1 cellular context compared by ENCODE assay signal in the genomic region with DNA sequence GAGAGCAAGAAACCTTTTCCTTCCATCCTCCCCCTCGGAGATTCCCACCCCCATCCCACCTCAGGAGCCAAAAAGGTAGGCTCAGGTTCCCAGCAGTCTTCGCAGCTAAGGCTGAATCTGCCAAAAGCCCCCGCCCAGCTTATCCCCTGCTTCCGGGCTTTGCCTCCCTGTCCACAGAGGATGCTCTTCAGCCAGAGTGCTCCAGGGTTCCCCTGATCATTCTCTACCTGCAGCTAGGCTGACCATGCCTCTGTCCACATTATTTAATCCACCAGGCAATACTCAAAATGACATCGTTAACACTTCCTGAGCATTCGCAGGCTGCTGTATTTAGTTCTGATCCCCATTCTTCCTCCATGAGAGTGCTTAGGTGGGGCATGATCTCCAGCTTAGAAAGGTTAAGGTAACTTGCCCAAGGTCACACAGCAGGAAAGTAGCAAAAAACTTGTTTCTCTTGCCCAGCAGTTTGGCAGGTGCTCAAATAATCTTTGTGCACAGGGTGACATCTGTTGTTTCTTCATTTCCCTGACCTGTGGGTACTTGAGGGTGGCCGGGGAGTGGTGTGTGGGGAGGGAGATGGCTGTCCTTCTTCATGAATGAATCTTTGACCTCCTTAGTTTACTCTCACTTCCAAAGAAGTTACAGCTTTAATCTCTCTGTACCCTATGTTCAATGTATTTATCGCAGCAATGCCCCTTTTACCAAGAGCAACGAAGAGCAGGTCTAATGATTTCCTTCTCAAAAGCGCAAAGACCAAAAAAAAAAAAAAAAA.
TF ChIP-seq lines count a peak whose summit lies in the region.

No MANE protein-coding gene starts in this region.

TF ChIP-seq in GM12878, 131 proteins besides CTCF, POLR2A, EP300 and RAD21:
- TF ChIP-seq NBN (IDR thresholded peaks at IDR 0.05) (0 out of 2 replicates have a peak, but pooled peaks have one; percentile 14), MTA2 (IDR thresholded peaks at IDR 0.05; ENCODE audit: low read depth) (no peak), SUZ12 (IDR thresholded peaks at IDR 0.05; ENCODE audit: unreplicated experiment) (no peak), ZNF384 (IDR thresholded peaks at IDR 0.05; ENCODE audit: borderline replicate concordance, low read depth, low read length) (peak; percentile 65; the same call in 1 of the 2 replicates)
